In genomic region chr4:41142946-41143720, GRCh38 we compare ENCODE assay signal across 10 cellular contexts.
DNase-seq lines count a peak whose midpoint lies in the region; ATAC-seq and TF ChIP-seq lines count a peak whose summit lies in the region.
"Had no signal": no experiment of that assay in that cellular context is flagged by ENCODE, and none has a peak within 500 bp of the region (broad histone marks: within the 10 kb centered on the region; RNA-seq: fewer than 3 reads in every experiment).

No MANE protein-coding gene starts in this region.

- H3K27me3 ChIP-seq in breast epithelium (no peaks in the 10 kb centered on the region), stomach smooth muscle (ENCODE audit: control insufficient read depth in 1 of 2, insufficient read depth in 2 of 2, low read length in 2 of 2) (no peaks in the 10 kb centered on the region)

- H3K4me3 ChIP-seq in HEK293 (ENCODE audit: low read depth, low read length) = no peak overlapping the region
- H3K4me3 ChIP-seq in breast epithelium = peak overlapping the region in 2 of 3 donors; percentile 11 to 32
- H3K4me3 ChIP-seq in stomach smooth muscle (ENCODE audit: low read length in 2 of 2) = peak overlapping the region in 1 of 2 donors; percentile 36

- H3K9me3 ChIP-seq in HEK293 (ENCODE audit: control insufficient read depth, insufficient read depth, low read depth, low read length) (no peaks in the 10 kb centered on the region), breast epithelium (no peaks in the 10 kb centered on the region), stomach smooth muscle (ENCODE audit: control insufficient read depth in 2 of 2, low read length in 2 of 2) (no peaks in the 10 kb centered on the region)

- H3K27ac ChIP-seq in HEK293 (ENCODE audit: extremely low read depth, low read depth, low read length) (no peak overlapping the region), breast epithelium (peak overlapping the region; percentile 91 to 94), stomach smooth muscle (ENCODE audit: low read length) (peak overlapping the region; percentile 77)

- no peaks in the 10 kb centered on the region for H3K36me3 ChIP-seq in HEK293 (ENCODE audit: control insufficient read depth in 2 of 2, insufficient read depth in 1 of 2, low read length in 2 of 2)
- H3K36me3 ChIP-seq in breast epithelium = no peaks in the 10 kb centered on the region
- no peaks in the 10 kb centered on the region for H3K36me3 ChIP-seq in stomach smooth muscle (ENCODE audit: control insufficient read depth in 2 of 2, insufficient read depth in 2 of 2, low read length in 2 of 2)

- CTCF ChIA-PET in HEK293 (lab: Yijun Ruan, JAX) = interaction anchor here (0.6 to 1.5 kb wide), 2 partner anchors 53 to 69 kb away, joined by 3 read pairs; no protein-coding TSS in a partner anchor
- CTCF ChIA-PET in HEK293T (lab: Yijun Ruan, JAX) = no interaction called here

- POLR2A ChIA-PET in HEK293 (lab: Yijun Ruan, JAX) = interaction anchor here (0.6 to 1.8 kb wide), 3 partner anchors 10 to 114 kb away, joined by 4 to 10 read pairs (median 6); partner anchors contain the start of gene UCHL1
- POLR2A ChIA-PET in HEK293T (lab: Yijun Ruan, JAX) = no interaction called here

- peak in 1 of 2 donors; percentile 84 for DNase-seq in breast epithelium (ENCODE audit: low spot score in 2 of 2)
- DNase-seq in kidney tubule cell (ENCODE audit: low spot score) = peak; percentile 86
- no peak for DNase-seq in HEK293T (ENCODE audit: extremely low spot score)
- DNase-seq in NCI-H2171 (lab: John Stamatoyannopoulos, UW) = no peak
- DNase-seq in OCI-M2 (lab: John Stamatoyannopoulos, UW; ENCODE audit: unreplicated experiment) = no peak
- DNase-seq: activated CD4-positive, CD25-positive, alpha-beta regulatory T cell treated with anti-CD3 and anti-CD28 coated beads, Interleukin-2, amount 50 U/mL, for 72 hours; stimulated activated naive B cell treated with anti-CD40 and anti-IgM and Interleukin-4, amounts not matched to agents 10 μg/mL and 1 μg/mL and 100 μg/mL, for 72 hours had no signal

- ATAC-seq in HG03108 (IDR thresholded peaks at IDR 0.05; ENCODE audit: unreplicated experiment) = no peak
- ATAC-seq: stimulated activated naive B cell treated with anti-CD40 and anti-IgM and Interleukin-4, amounts not matched to agents 10 μg/mL and 1 μg/mL and 100 μg/mL, for 72 hours had no signal

- H3K4me1 ChIP-seq in HEK293 (ENCODE audit: control insufficient read depth, insufficient read depth, low read length) = peaks cover 10% of the 10 kb centered on the region
- H3K4me1 ChIP-seq in breast epithelium = peaks cover 14 to 26% of the 10 kb centered on the region in 2 donors
- peaks cover 40% of the 10 kb centered on the region for H3K4me1 ChIP-seq in stomach smooth muscle (ENCODE audit: control insufficient read depth, insufficient read depth, low read length)

- H3K9ac ChIP-seq in stomach smooth muscle (ENCODE audit: low read length in 2 of 2) = peak overlapping the region; percentile 7 to 10

- intact Hi-C loops in breast epithelium (cut with DNase I; ENCODE audit: low total_unique reads) = no loop called here

- TF ChIP-seq POLR2A in breast epithelium (IDR thresholded peaks at IDR 0.05) = no peak

- no peak for TF ChIP-seq CTCF in HEK293 (tag by site-specific recombination; IDR thresholded peaks at IDR 0.05)
- no peak for TF ChIP-seq CTCF in breast epithelium (IDR thresholded peaks at IDR 0.05)

TF ChIP-seq in HEK293, 187 proteins besides CTCF, POLR2A, EP300 and RAD21:
- TF ChIP-seq MZF1 (tag by site-specific recombination; IDR thresholded peaks at IDR 0.05; ENCODE audit: borderline replicate concordance) = no peak
- no peak for TF ChIP-seq KLF9 (tag by site-specific recombination; IDR thresholded peaks at IDR 0.05; ENCODE audit: low read depth)
- TF ChIP-seq ZNF133 (tag by site-specific recombination; IDR thresholded peaks at IDR 0.05) = no peak
- TF ChIP-seq ZNF449 (tag by site-specific recombination; IDR thresholded peaks at IDR 0.05) = peak; percentile 69; the same call in 1 of the 2 replicates
- no peak for TF ChIP-seq ZNF266 (tag by site-specific recombination; IDR thresholded peaks at IDR 0.05; ENCODE audit: low read depth)
- peak; percentile 58; the same call in 1 of the 2 replicates for TF ChIP-seq FEZF1 (tag by site-specific recombination; IDR thresholded peaks at IDR 0.05)
- peak; percentile 37; the same call in 1 of the 2 replicates for TF ChIP-seq PRDM6 (tag by site-specific recombination; IDR thresholded peaks at IDR 0.05)

TF ChIP-seq in HEK293T, 16 proteins besides CTCF, POLR2A, EP300 and RAD21:
- TF ChIP-seq FOXM1 (IDR thresholded peaks at IDR 0.05; ENCODE audit: borderline replicate concordance) (no peak), FOXA1 (IDR thresholded peaks at IDR 0.05) (no peak)
